In the genomic region with DNA sequence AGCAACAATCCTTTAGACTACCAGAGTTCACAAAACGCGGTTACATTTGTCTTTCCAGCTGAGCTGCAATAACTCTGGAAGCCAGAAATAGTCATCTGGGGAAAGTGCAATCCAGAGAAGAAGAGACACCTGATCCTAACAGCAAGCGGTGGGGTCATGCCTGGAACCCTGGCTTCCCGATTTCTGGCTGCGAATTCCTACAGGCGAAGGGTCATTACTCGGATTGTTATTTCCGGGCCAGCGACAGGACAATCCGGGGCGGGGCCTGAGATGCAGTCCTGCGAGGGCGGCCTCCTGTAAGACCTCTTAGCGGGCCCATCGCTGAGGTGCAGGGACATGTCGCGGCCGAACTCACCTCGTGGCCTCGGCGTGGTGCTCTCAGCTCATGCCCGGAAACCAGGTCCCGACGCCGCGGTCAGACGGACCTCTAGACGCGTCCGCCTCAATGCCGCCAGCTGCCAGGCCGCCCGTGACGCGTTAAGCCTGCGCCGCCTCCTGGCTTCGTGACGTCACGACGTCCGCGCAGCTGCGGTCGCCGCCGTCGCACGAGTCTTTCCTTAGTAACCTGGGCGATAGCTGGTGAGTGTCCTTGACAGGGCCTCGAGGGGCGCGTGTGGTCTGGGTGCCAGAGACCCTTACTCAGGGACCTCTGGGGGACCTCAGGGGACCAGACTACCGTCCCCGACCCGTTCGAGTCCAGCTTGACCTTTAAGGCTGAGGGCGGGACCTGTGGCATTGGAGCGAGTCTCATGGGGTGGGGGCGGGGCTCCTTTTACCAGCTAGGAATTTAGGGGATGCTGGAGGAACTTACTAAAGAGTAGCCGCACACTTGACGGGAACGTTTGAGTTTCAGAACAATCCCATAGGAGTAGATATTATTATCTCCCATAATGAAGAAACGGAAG, we compare ENCODE assay signal across 1 cellular context.
TF ChIP-seq lines count a peak whose summit lies in the region.

A gene with protein sequence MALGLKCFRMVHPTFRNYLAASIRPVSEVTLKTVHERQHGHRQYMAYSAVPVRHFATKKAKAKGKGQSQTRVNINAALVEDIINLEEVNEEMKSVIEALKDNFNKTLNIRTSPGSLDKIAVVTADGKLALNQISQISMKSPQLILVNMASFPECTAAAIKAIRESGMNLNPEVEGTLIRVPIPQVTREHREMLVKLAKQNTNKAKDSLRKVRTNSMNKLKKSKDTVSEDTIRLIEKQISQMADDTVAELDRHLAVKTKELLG (plus strand): TSS at position 523 of the 905 bp plus-strand sequence. CDS start 6,010 bp downstream, outside the sequence.
A gene with protein sequence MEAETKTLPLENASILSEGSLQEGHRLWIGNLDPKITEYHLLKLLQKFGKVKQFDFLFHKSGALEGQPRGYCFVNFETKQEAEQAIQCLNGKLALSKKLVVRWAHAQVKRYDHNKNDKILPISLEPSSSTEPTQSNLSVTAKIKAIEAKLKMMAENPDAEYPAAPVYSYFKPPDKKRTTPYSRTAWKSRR (minus strand): TSS at position 481 of the 905 bp plus-strand sequence. CDS start 3,348 bp downstream, outside the sequence.

TF ChIP-seq in HepG2, 621 proteins besides CTCF, POLR2A, EP300 and RAD21 (continued from another document):
- TF ChIP-seq, protein P1, sequence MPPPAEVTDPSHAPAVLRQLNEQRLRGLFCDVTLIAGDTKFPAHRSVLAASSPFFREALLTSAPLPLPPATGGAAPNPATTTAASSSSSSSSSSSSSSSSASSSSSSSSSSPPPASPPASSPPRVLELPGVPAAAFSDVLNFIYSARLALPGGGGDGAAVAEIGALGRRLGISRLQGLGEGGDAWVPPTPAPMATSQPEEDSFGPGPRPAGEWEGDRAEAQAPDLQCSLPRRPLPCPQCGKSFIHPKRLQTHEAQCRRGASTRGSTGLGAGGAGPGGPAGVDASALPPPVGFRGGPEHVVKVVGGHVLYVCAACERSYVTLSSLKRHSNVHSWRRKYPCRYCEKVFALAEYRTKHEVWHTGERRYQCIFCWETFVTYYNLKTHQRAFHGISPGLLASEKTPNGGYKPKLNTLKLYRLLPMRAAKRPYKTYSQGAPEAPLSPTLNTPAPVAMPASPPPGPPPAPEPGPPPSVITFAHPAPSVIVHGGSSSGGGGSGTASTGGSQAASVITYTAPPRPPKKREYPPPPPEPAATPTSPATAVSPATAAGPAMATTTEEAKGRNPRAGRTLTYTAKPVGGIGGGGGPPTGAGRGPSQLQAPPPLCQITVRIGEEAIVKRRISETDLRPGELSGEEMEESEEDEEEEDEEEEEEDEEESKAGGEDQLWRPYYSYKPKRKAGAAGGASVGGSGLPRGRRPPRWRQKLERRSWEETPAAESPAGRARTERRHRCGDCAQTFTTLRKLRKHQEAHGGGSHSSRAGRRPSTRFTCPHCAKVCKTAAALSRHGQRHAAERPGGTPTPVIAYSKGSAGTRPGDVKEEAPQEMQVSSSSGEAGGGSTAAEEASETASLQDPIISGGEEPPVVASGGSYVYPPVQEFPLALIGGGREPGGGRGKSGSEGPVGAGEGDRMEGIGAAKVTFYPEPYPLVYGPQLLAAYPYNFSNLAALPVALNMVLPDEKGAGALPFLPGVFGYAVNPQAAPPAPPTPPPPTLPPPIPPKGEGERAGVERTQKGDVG (CRISPR knock-in tag; IDR thresholded peaks at IDR 0.05; ENCODE audit: borderline replicate concordance): peak; percentile 90; the same call in 1 of the 2 replicates
